In the genomic region with DNA sequence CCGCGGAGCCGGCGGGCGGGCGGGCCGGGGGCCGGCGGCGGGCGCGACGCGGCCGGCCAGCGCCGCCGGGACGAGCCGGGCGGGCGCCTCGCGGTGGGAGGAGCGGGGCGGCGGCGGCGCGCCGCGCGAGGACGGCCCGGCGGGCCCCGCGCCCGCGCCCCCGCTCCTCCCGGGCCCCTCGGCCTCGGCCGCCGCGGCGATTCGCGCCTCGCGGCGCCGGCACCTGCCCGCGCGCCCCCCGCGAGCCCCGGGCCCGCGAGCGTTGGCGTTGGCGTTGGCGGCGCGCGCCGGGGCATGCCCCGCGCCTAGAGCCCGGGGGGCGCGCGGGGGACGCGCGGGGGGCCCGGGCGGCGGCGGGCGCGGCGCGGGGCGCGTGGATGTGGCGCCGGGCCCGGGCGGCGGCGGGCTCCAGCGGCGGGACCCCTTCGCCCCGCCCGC, we compare ENCODE assay signal across 8 cellular contexts. TPM values are rescaled to one million over a fixed set of nuclear protein-coding genes. Genes with fewer than 3 reads are reported as not detected.
A peak's percentile ranks its signal among the peaks of the same experiment; 100 is the strongest.
DNase-seq lines count a peak whose midpoint lies in the region; ATAC-seq and TF ChIP-seq lines count a peak whose summit lies in the region.

SKI (plus strand) TSS at position 163 of the 438 bp plus-strand sequence. CDS start 448 bp downstream, outside the sequence.

- intact Hi-C loops in OCI-LY7 (cut with micrococcal nuclease; ENCODE audit: unreplicated experiment) = no loop called here

- H3K4me3 Mint-ChIP-seq in CD4-positive, CD25-positive, alpha-beta regulatory T cell = peak within 1 kb of the TSS; percentile 95 to 99 (median 96)
- peak within 1 kb of the TSS; percentile 96 for H3K4me3 Mint-ChIP-seq in nephron progenitor cell

- H3K36me3 Mint-ChIP-seq in CD4-positive, CD25-positive, alpha-beta regulatory T cell = no peaks in the 10 kb centered on the region
- no peaks in the 10 kb centered on the region for H3K36me3 Mint-ChIP-seq in nephron progenitor cell (ENCODE audit: low read depth)

- no peaks in the 10 kb centered on the region for H3K36me3 ChIP-seq in CD4-positive, CD25-positive, alpha-beta regulatory T cell (ENCODE audit: control insufficient read depth, insufficient read depth, low read length)
- no peaks in the 10 kb centered on the region for H3K36me3 ChIP-seq in OCI-LY7 (ENCODE audit: insufficient read depth, low read length)

- peaks cover 0 to 32% (median 14%) of the 10 kb centered on the region in 4 donors for H3K4me1 Mint-ChIP-seq in CD4-positive, CD25-positive, alpha-beta regulatory T cell
- peaks cover 38% of the 10 kb centered on the region for H3K4me1 Mint-ChIP-seq in nephron progenitor cell

- H3K79me2 ChIP-seq in OCI-LY7 (ENCODE audit: insufficient read depth, low read depth, low read length) = no peaks in the 10 kb centered on the region

- H3K9me2 ChIP-seq in OCI-LY7 (ENCODE audit: insufficient read depth, low read length) = no peaks in the 10 kb centered on the region

- H3K27ac ChIP-seq in CD4-positive, CD25-positive, alpha-beta regulatory T cell (ENCODE audit: insufficient read depth, low read length, poor library complexity, severe bottlenecking) = peak within 1 kb of the TSS; percentile 84
- H3K27ac ChIP-seq in OCI-LY7 (ENCODE audit: low read depth, low read length, poor library complexity, severe bottlenecking) = no peak within 1 kb of the TSS

- H3K27ac Mint-ChIP-seq in CD4-positive, CD25-positive, alpha-beta regulatory T cell = peak within 1 kb of the TSS; percentile 94 to 98 (median 97)
- peak within 1 kb of the TSS; percentile 88 for H3K27ac Mint-ChIP-seq in nephron progenitor cell

- H3K9me3 Mint-ChIP-seq in CD4-positive, CD25-positive, alpha-beta regulatory T cell = peaks cover 0 to 1% (median 0%) of the 10 kb centered on the region in 7 donors
- no peaks in the 10 kb centered on the region for H3K9me3 Mint-ChIP-seq in nephron progenitor cell

- H3K27me3 ChIP-seq in CD4-positive, CD25-positive, alpha-beta regulatory T cell (ENCODE audit: control insufficient read depth, insufficient read depth, low read length) = no peaks in the 10 kb centered on the region

- CTCF ChIA-PET in OCI-LY7 (lab: Charles Lee; ENCODE audit: unreplicated experiment) = no interaction called here

- no peaks in the 10 kb centered on the region for H3K9me3 ChIP-seq in CD4-positive, CD25-positive, alpha-beta regulatory T cell (ENCODE audit: control insufficient read depth in 2 of 2, low read length in 2 of 2)
- no peaks in the 10 kb centered on the region for H3K9me3 ChIP-seq in OCI-LY7 (ENCODE audit: low read length)

- H4K20me1 ChIP-seq in OCI-LY7 (ENCODE audit: insufficient read depth, low read length) = no peaks in the 10 kb centered on the region

- H3K4me2 ChIP-seq in OCI-LY7 (ENCODE audit: low read length) = peak within 1 kb of the TSS; percentile 79

- peak within 1 kb of the TSS; percentile 81 for H2AFZ ChIP-seq in OCI-LY7 (ENCODE audit: low read length)

- TF ChIP-seq CTCF in OCI-LY7 (conservative IDR thresholded peaks at IDR 0.05; ENCODE audit: low read length) (no peak), epithelial cell of proximal tubule (conservative IDR thresholded peaks at IDR 0.05; ENCODE audit: low read depth, low read length) (no peak), nephron progenitor cell (IDR thresholded peaks at IDR 0.05) (no peak)

- no peak for ATAC-seq in CD4-positive, CD25-positive, alpha-beta regulatory T cell (ENCODE audit: low read depth in 2 of 2)
- no peak for ATAC-seq in HG02840 (IDR thresholded peaks at IDR 0.05; ENCODE audit: low FRiP score, unreplicated experiment)
- no peak for ATAC-seq in HG03565 (IDR thresholded peaks at IDR 0.05; ENCODE audit: unreplicated experiment)

- peaks cover 31% of the 10 kb centered on the region for H3K4me1 ChIP-seq in CD4-positive, CD25-positive, alpha-beta regulatory T cell (ENCODE audit: control insufficient read depth, insufficient read depth, low read length, poor library complexity, severe bottlenecking)
- peaks cover 34% of the 10 kb centered on the region for H3K4me1 ChIP-seq in OCI-LY7 (ENCODE audit: insufficient read depth, low read length, poor library complexity, severe bottlenecking)

- DNase-seq in CD4-positive, CD25-positive, alpha-beta regulatory T cell = no peak
- DNase-seq in OCI-LY7 (ENCODE audit: low spot score) (no peak), epithelial cell of proximal tubule (ENCODE audit: low read depth) (no peak), nephron progenitor cell (no peak), 8988T (no peak), NCI-H510A (lab: John Stamatoyannopoulos, UW) (no peak)

- BruUV-seq in OCI-LY7 (replicated peaks; lab: Mats Ljungman, UMichigan) = no TSS peak

- H3K4me3 ChIP-seq in CD4-positive, CD25-positive, alpha-beta regulatory T cell (ENCODE audit: low read depth, low read length) = peak within 1 kb of the TSS; percentile 86
- H3K4me3 ChIP-seq in OCI-LY7 (ENCODE audit: low read depth, low read length, poor library complexity, severe bottlenecking) = peak within 1 kb of the TSS; percentile 70
- peak within 1 kb of the TSS; percentile 86 for H3K4me3 ChIP-seq in epithelial cell of proximal tubule (ENCODE audit: low read depth, low read length)

- POLR2A ChIA-PET in OCI-LY7 (lab: Charles Lee) = no interaction called here

- peaks cover 12% of the 10 kb centered on the region for H3K27me3 Mint-ChIP-seq in CD4-positive, CD25-positive, alpha-beta regulatory T cell
- peaks cover 3% of the 10 kb centered on the region for H3K27me3 Mint-ChIP-seq in nephron progenitor cell (ENCODE audit: low read depth, poor library complexity)

RNA-seq across cellular contexts. Expression of gene SKI, which starts in this region (rescaled TPM):
- total RNA-seq in CD4-positive, CD25-positive, alpha-beta regulatory T cell = 218 TPM
- under 1 TPM; 0.25 to 0.57 (median 0.31) TPM for polyA plus RNA-seq in CD4-positive, CD25-positive, alpha-beta regulatory T cell
- 3.4 and 4.7 TPM in 2 replicates for total RNA-seq in OCI-LY7 (2014; rRNA removed; shearing (Covaris generic))
- total RNA-seq in OCI-LY7 (2022) = 10.0 and 11.7 TPM in 2 replicates
- total RNA-seq in epithelial cell of proximal tubule = 13.5 and 20.2 TPM in 2 replicates

Comparison
In these comparisons a context has a peak if more than half of its experiments do, and no peak if none do; other contexts are left out.
1. RNA of gene SKI (total RNA-seq): 218 TPM in CD4-positive, CD25-positive, alpha-beta regulatory T cell (single experiment); 13.5 to 20.2 TPM in epithelial cell of proximal tubule and 3.4 to 11.7 TPM in OCI-LY7; every median in the first group is over 10 times any median in the second.
2. Peak in every context shown above with its lines, with median percentiles within 50 percentile points of each other: H3K4me3 ChIP-seq.